Comparison of ENCODE assay signal across 17 cellular contexts in the genomic region with DNA sequence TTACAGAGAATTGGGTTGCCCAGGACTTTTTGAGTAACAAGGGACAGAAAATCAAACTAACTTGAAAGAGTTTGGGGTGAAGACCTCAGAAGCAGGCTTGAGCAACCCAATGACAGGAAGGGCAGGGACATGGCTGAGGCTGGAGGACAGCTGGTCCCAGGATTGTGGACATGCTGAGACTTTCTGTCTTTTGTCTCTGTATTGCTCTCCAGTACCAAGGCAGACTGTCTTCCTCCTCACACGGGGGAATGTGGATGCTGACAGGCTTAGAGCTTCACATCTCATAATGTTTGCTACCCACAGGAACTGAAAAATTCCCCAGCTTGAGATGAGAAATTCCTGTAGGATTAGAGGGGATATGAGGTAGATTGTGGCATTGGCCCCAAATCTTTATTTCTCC.
DNase-seq lines count a peak whose midpoint lies in the region; ATAC-seq and TF ChIP-seq lines count a peak whose summit lies in the region.
"Had no signal": no experiment of that assay in that cellular context is flagged by ENCODE, and none has a peak within 500 bp of the region (broad histone marks: within the 10 kb centered on the region; RNA-seq: fewer than 3 reads in every experiment).

No MANE protein-coding gene starts in this region.

- CTCF ChIA-PET in mammary epithelial cell (lab: Charles Lee; ENCODE audit: low non-redundant PET): no interaction called here
- CTCF ChIA-PET in MCF 10A (lab: Yijun Ruan, JAX): interaction anchor here (1.0 kb wide), 1 partner anchor 216 kb away, joined by 3 read pairs; no protein-coding TSS in a partner anchor

- no peak overlapping the region for H3K9ac ChIP-seq in mammary epithelial cell (ENCODE audit: insufficient read depth, low read length)

- H3K9me3 Mint-ChIP-seq in MCF 10A (ENCODE audit: unreplicated experiment): no peaks in the 10 kb centered on the region
- no peaks in the 10 kb centered on the region for H3K9me3 Mint-ChIP-seq in nephron
- H3K9me3 Mint-ChIP-seq: CD8-positive, alpha-beta T cell; H9 had no signal

- DNase-seq in mammary epithelial cell: no peak
- no peak for DNase-seq in MCF 10A (ENCODE audit: unreplicated experiment)
- DNase-seq in SJCRH30: peak; percentile 61 to 68
- no peak for DNase-seq in lower lobe of right lung
- no peak for DNase-seq in iPS-NIHi11 (ENCODE audit: low spot score)
- no peak for DNase-seq in mucosa of descending colon
- DNase-seq: AML-193; Calu3; CD8-positive, alpha-beta T cell; DMS79 treated with DMSO at 0.1 percent for 48 hours; GF-D8; H9 had no signal

- H3K27ac Mint-ChIP-seq in MCF 10A (ENCODE audit: low read depth, unreplicated experiment) (no peak overlapping the region), nephron (peak overlapping the region in 2 of 3 experiments; percentile 20 to 74)
- H3K27ac Mint-ChIP-seq: CD8-positive, alpha-beta T cell; H9 had no signal

- H3K4me3 ChIP-seq in mammary epithelial cell (replicated peaks in 1 of 3; ENCODE audit: insufficient read depth in 1 of 3, low read depth in 2 of 3, low read length in 3 of 3) (no peak overlapping the region), SJCRH30 (no peak overlapping the region), lower lobe of right lung (no peak overlapping the region), mucosa of descending colon (no peak overlapping the region)
- H3K4me3 ChIP-seq: A549 had no signal

- H4K20me1 ChIP-seq in mammary epithelial cell (ENCODE audit: insufficient read depth, low read length): no peaks in the 10 kb centered on the region

- 0% methylated on average over 1 of the region's 1 CpG for WGBS in mammary epithelial cell (ENCODE audit: low coverage, missing lambda C conversion rate)

- H3K27ac ChIP-seq in mammary epithelial cell (ENCODE audit: insufficient read depth, low read depth, low read length): no peak overlapping the region
- peak overlapping the region; percentile 64 for H3K27ac ChIP-seq in SJCRH30
- H3K27ac ChIP-seq in lower lobe of right lung: no peak overlapping the region
- H3K27ac ChIP-seq: 22Rv1, A549, C4-2B had no signal

- TF ChIP-seq CTCF in mammary epithelial cell (conservative IDR thresholded peaks at IDR 0.05 in 1 of 2, IDR thresholded peaks at IDR 0.05 in 1 of 2; ENCODE audit: extremely low read depth in 1 of 2, insufficient read depth in 1 of 2, low read depth in 1 of 2, low read length in 2 of 2) (no peak), MCF 10A (IDR thresholded peaks at IDR 0.05; ENCODE audit: unreplicated experiment) (no peak), lower lobe of right lung (IDR thresholded peaks at IDR 0.05) (no peak), nephron (IDR thresholded peaks at IDR 0.05; ENCODE audit: unreplicated experiment in 3 of 3) (no peak), mucosa of descending colon (IDR thresholded peaks at IDR 0.05) (no peak)

- H3K4me1 ChIP-seq in mammary epithelial cell (ENCODE audit: insufficient read depth, low read length): no peaks in the 10 kb centered on the region
- peaks cover 38% of the 10 kb centered on the region for H3K4me1 ChIP-seq in SJCRH30
- no peaks in the 10 kb centered on the region for H3K4me1 ChIP-seq in lower lobe of right lung
- H3K4me1 ChIP-seq in mucosa of descending colon (ENCODE audit: low read depth): no peaks in the 10 kb centered on the region
- H3K4me1 ChIP-seq: A549 had no signal

- H3K4me3 Mint-ChIP-seq in MCF 10A (ENCODE audit: unreplicated experiment) (no peak overlapping the region), nephron (no peak overlapping the region)
- H3K4me3 Mint-ChIP-seq: CD8-positive, alpha-beta T cell; H9 had no signal

- no peaks in the 10 kb centered on the region for H3K79me2 ChIP-seq in mammary epithelial cell (ENCODE audit: insufficient read depth, low read length)

- no peak overlapping the region for H3K4me2 ChIP-seq in mammary epithelial cell (ENCODE audit: insufficient read depth, low read depth, low read length)
- H3K4me2 ChIP-seq: A549 had no signal

- no peaks in the 10 kb centered on the region for H3K4me1 Mint-ChIP-seq in MCF 10A (ENCODE audit: insufficient read depth, unreplicated experiment)
- peaks cover 28% of the 10 kb centered on the region for H3K4me1 Mint-ChIP-seq in nephron

- H2AFZ ChIP-seq in mammary epithelial cell (ENCODE audit: low read depth, low read length): peak overlapping the region; percentile 37

- POLR2A ChIA-PET in MCF 10A (lab: Yijun Ruan, JAX): interaction anchor here (0.5 kb wide), 1 partner anchor 288 kb away, joined by 3 read pairs; no protein-coding TSS in a partner anchor

- H3K36me3 ChIP-seq in mammary epithelial cell (ENCODE audit: insufficient read depth, low read length) (no peaks in the 10 kb centered on the region), SJCRH30 (no peaks in the 10 kb centered on the region), lower lobe of right lung (no peaks in the 10 kb centered on the region), mucosa of descending colon (ENCODE audit: low read depth) (no peaks in the 10 kb centered on the region)

- no TSS peak for BruUV-seq in mammary epithelial cell (replicated peaks; lab: Mats Ljungman, UMichigan)
- no TSS peak for BruUV-seq in MCF 10A (replicated peaks; lab: Mats Ljungman, UMichigan)

- ATAC-seq in lower lobe of right lung (peak; percentile 38 to 47), GM21825 (IDR thresholded peaks at IDR 0.05; ENCODE audit: unreplicated experiment) (no peak), mucosa of descending colon (no peak)
- ATAC-seq: A549; CD8-positive, alpha-beta T cell had no signal

- intact Hi-C loops in mammary epithelial cell (cut with micrococcal nuclease) (no loop called here), MCF 10A (cut with micrococcal nuclease) (no loop called here), lower lobe of right lung (cut with DNase I) (no loop called here), mucosa of descending colon (cut with DNase I, micrococcal nuclease) (no loop called here)

- dilution Hi-C loops in mammary epithelial cell (cut with HindIII; ENCODE audit: low sequenced_read_pairs): no loop called here

- H3K9me3 ChIP-seq in mammary epithelial cell (replicated peaks; ENCODE audit: insufficient read depth, low read length): no peaks in the 10 kb centered on the region
- no peaks in the 10 kb centered on the region for H3K9me3 ChIP-seq in SJCRH30 (replicated peaks)
- no peaks in the 10 kb centered on the region for H3K9me3 ChIP-seq in lower lobe of right lung
- H3K9me3 ChIP-seq in mucosa of descending colon: no peaks in the 10 kb centered on the region
- H3K9me3 ChIP-seq: A549 had no signal

- no peaks in the 10 kb centered on the region for H3K36me3 Mint-ChIP-seq in MCF 10A (ENCODE audit: insufficient read depth, unreplicated experiment)
- H3K36me3 Mint-ChIP-seq in nephron (ENCODE audit: low read depth): no peaks in the 10 kb centered on the region
- H3K36me3 Mint-ChIP-seq: CD8-positive, alpha-beta T cell had no signal

- H3K27me3 Mint-ChIP-seq in MCF 10A (ENCODE audit: insufficient read depth, unreplicated experiment) (no peaks in the 10 kb centered on the region), nephron (ENCODE audit: low read depth) (no peaks in the 10 kb centered on the region)

- H3K27me3 ChIP-seq in mammary epithelial cell (ENCODE audit: insufficient read depth, low read length): no peaks in the 10 kb centered on the region
- H3K27me3 ChIP-seq in SJCRH30: no peaks in the 10 kb centered on the region
- no peaks in the 10 kb centered on the region for H3K27me3 ChIP-seq in lower lobe of right lung (ENCODE audit: low read depth)

- in situ Hi-C loops in mammary epithelial cell (cut with MboI; ENCODE audit: low sequenced_read_pairs in 2 of 2): no loop called here

Comparison
In these comparisons a context has a peak if more than half of its experiments do, and no peak if none do; other contexts are left out.
1. DNase-seq: peak in SJCRH30 (2 of 2); none in mammary epithelial cell (single experiment), MCF 10A (single experiment), lower lobe of right lung (single experiment), iPS-NIHi11 (single experiment) and mucosa of descending colon (0 of 3).
2. ATAC-seq: peak in lower lobe of right lung (2 of 2); none in GM21825 (single experiment) and mucosa of descending colon (single experiment).